In the genomic region with DNA sequence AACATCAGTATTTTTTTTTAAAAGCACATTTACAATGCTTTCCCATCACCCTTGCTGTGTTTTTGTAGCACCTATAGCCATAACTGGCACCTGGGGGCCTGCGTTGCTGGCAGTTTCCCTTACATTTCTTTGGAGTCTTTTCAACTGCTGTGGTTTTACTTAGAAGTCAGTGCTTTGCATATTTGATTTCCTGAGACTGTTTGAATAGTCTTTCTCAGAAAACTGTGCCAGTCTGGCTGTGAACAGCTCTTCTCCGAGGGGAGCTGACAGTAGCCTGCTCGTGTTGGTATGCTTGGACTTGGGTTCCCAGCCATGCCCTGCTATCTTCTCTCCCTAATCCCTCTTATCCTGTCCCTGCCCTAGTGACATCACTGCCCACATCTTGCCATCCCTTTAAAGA, we compare ENCODE assay signal across 7 cellular contexts.
DNase-seq lines count a peak whose midpoint lies in the region; ATAC-seq lines count a peak whose summit lies in the region.

No MANE protein-coding gene starts in this region.

- DNase-seq in M059J (ENCODE audit: low read depth) (peak; percentile 55), NOMO-1 treated with DMSO at 0.1 percent for 48 hours (lab: John Stamatoyannopoulos, UW; ENCODE audit: unreplicated experiment) (no peak), DMS53 treated with DMSO at 0.1 percent for 48 hours (lab: John Stamatoyannopoulos, UW; ENCODE audit: unreplicated experiment) (no peak), COR-L47 (lab: John Stamatoyannopoulos, UW) (no peak)
- DNase-seq in activated naive CD4-positive, alpha-beta T cell treated with Interleukin-2 at 50 U/mL for 16 hours: peak; percentile 54
- DNase-seq in stimulated activated CD4-positive, alpha-beta T cell treated with anti-CD3 and anti-CD28 coated beads, Interleukin-4, amount 100 ng/mL, for 4 hours: peak; percentile 22 to 58

- peak; percentile 66 for ATAC-seq in GM21528 (IDR thresholded peaks at IDR 0.05; ENCODE audit: low FRiP score, unreplicated experiment)

Comparison
In these comparisons a context has a peak if more than half of its experiments do, and no peak if none do; other contexts are left out.
1. DNase-seq: peak in M059J (single experiment), activated naive CD4-positive, alpha-beta T cell treated with Interleukin-2 at 50 U/mL for 16 hours (single experiment) and stimulated activated CD4-positive, alpha-beta T cell treated with anti-CD3 and anti-CD28 coated beads, Interleukin-4, amount 100 ng/mL, for 4 hours (2 of 2); none in NOMO-1 treated with DMSO at 0.1 percent for 48 hours (single experiment), DMS53 treated with DMSO at 0.1 percent for 48 hours (single experiment) and COR-L47 (single experiment).